In genomic region chr2:215637658-215638057, GRCh38 we compare ENCODE assay signal across 26 cellular contexts.
"Had no signal": no experiment of that assay in that cellular context is flagged by ENCODE, and none has a peak within 500 bp of the region (broad histone marks: within the 10 kb centered on the region; RNA-seq: fewer than 3 reads in every experiment).

No MANE protein-coding gene starts in this region.

- H3K36me3 Mint-ChIP-seq: neural progenitor cell, type B pancreatic cell had no signal

- H3K4me3 ChIP-seq: breast epithelium, left ventricle myocardium inferior, neural progenitor cell, ovary, psoas muscle, right atrium auricular region, thoracic aorta, vagina had no signal

- ATAC-seq: activated naive CD8-positive, alpha-beta T cell treated with anti-CD3 and anti-CD28 coated beads, Interleukin-2, amount 50 U/mL, for 24 hours; foreskin keratinocyte; naive thymus-derived CD8-positive, alpha-beta T cell; psoas muscle had no signal

- DNase-seq: activated B cell treated with CpG ODN at 0.5 μM for 24 hours; activated CD4-positive, alpha-beta memory T cell treated with anti-CD3 and anti-CD28 coated beads, Interleukin-2, amount 10 ng/mL, durations not matched to agents 7 days and 5 days; activated CD4-positive, alpha-beta T cell treated with anti-CD3 and anti-CD28 coated beads for 48 hours; activated gamma-delta T cell; activated naive CD4-positive, alpha-beta T cell treated with anti-CD3 and anti-CD28 coated beads, Interleukin-2, amount 50 U/mL, for 16 hours; activated naive CD8-positive, alpha-beta T cell treated with anti-CD3 and anti-CD28 coated beads, Interleukin-2, amount 50 U/mL, for 24 hours; activated T-cell treated with anti-CD3 and anti-CD28 coated beads for 4 hours; anterior cingulate cortex; cortex of kidney; effector CD4-positive, alpha-beta T cell; foreskin keratinocyte; kidney glomerular epithelial cell; left ventricle myocardium inferior; naive thymus-derived CD8-positive, alpha-beta T cell; ovary; psoas muscle; stimulated activated CD4-positive, alpha-beta T cell treated with anti-CD3 and anti-CD28 coated beads, Interleukin-4, amount 100 ng/mL, for 24 hours; stimulated activated naive CD4-positive, alpha-beta T cell treated with Interleukin-2 at 50 U/mL for 16 hours; T-helper 9 cell had no signal

- H3K27ac Mint-ChIP-seq: activated B cell treated with CpG ODN at 0.5 μM for 24 hours; activated CD4-positive, alpha-beta memory T cell treated with anti-CD3 and anti-CD28 coated beads, Interleukin-2, amount 10 ng/mL, durations not matched to agents 7 days and 5 days; activated naive CD8-positive, alpha-beta T cell treated with anti-CD3 and anti-CD28 coated beads, Interleukin-2, amount 50 U/mL, for 24 hours; activated T-helper 1 cell treated with anti-CD3 and anti-CD28 coated beads, Interleukin-12 subunit alpha, Interleukin-12 subunit beta, Interleukin-2, Interleukin-4 antibody, amounts not matched to agents 30 ng/mL and 10 ng/mL and 1 ng/mL, durations not matched to agents 14 hours and 24 hours and 36 hours; naive thymus-derived CD8-positive, alpha-beta T cell; neural progenitor cell; type B pancreatic cell had no signal

- H3K27me3 ChIP-seq: breast epithelium, foreskin keratinocyte, neural progenitor cell, ovary, right atrium auricular region, vagina had no signal

- H3K27me3 Mint-ChIP-seq: activated B cell treated with CpG ODN at 0.5 μM for 24 hours; activated CD4-positive, alpha-beta memory T cell treated with anti-CD3 and anti-CD28 coated beads, Interleukin-2, amount 10 ng/mL, durations not matched to agents 7 days and 5 days; activated naive CD8-positive, alpha-beta T cell treated with anti-CD3 and anti-CD28 coated beads, Interleukin-2, amount 50 U/mL, for 24 hours; type B pancreatic cell had no signal

- H3K36me3 ChIP-seq: breast epithelium, left ventricle myocardium inferior, neural progenitor cell, ovary, right atrium auricular region, thoracic aorta, vagina had no signal

- H3K27ac ChIP-seq: breast epithelium, foreskin keratinocyte, left ventricle myocardium inferior, neural progenitor cell, ovary, psoas muscle, right atrium auricular region, thoracic aorta, vagina had no signal

- H3K4me1 Mint-ChIP-seq: activated B cell treated with CpG ODN at 0.5 μM for 24 hours; activated CD4-positive, alpha-beta memory T cell treated with anti-CD3 and anti-CD28 coated beads, Interleukin-2, amount 10 ng/mL, durations not matched to agents 7 days and 5 days; activated naive CD8-positive, alpha-beta T cell treated with anti-CD3 and anti-CD28 coated beads, Interleukin-2, amount 50 U/mL, for 24 hours; neural progenitor cell had no signal

- H3K4me3 Mint-ChIP-seq: activated B cell treated with CpG ODN at 0.5 μM for 24 hours; activated CD4-positive, alpha-beta memory T cell treated with anti-CD3 and anti-CD28 coated beads, Interleukin-2, amount 10 ng/mL, durations not matched to agents 7 days and 5 days; activated naive CD8-positive, alpha-beta T cell treated with anti-CD3 and anti-CD28 coated beads, Interleukin-2, amount 50 U/mL, for 24 hours; activated T-helper 1 cell treated with anti-CD3 and anti-CD28 coated beads, Interleukin-12 subunit alpha, Interleukin-12 subunit beta, Interleukin-2, Interleukin-4 antibody, amounts not matched to agents 30 ng/mL and 10 ng/mL and 1 ng/mL, durations not matched to agents 14 hours and 24 hours and 36 hours; naive thymus-derived CD8-positive, alpha-beta T cell; neural progenitor cell; type B pancreatic cell had no signal
